ENCODE assay signal across 1 cellular context in the genomic region with DNA sequence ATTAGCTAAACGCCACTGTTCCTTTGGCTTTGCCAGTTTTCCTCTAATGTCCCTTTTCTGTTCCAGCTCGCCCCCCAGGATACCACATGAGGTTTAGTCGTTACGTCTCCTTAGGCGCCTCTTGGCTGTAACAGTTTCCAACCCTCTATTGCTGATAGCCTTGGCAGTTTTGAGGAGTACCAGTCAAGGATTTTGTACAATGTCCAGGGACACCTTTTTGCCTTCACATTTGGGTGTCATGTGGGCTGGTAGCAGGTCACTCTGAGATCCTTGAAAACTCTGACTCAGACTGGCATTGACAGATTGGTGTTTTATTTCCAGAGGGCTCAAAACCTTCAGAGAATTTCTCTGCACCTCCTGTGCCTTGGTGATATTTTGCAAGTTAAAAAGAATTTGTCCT.
TF ChIP-seq lines count a peak whose summit lies in the region.

No MANE protein-coding gene starts in this region.

TF ChIP-seq in GM12878, 131 proteins besides CTCF, POLR2A, EP300 and RAD21:
- no peak for TF ChIP-seq NFIC (IDR thresholded peaks at IDR 0.05; ENCODE audit: low read depth, low read length)
- no peak for TF ChIP-seq GATAD2B (conservative IDR thresholded peaks at IDR 0.05; ENCODE audit: low read depth)
- TF ChIP-seq, protein P1, sequence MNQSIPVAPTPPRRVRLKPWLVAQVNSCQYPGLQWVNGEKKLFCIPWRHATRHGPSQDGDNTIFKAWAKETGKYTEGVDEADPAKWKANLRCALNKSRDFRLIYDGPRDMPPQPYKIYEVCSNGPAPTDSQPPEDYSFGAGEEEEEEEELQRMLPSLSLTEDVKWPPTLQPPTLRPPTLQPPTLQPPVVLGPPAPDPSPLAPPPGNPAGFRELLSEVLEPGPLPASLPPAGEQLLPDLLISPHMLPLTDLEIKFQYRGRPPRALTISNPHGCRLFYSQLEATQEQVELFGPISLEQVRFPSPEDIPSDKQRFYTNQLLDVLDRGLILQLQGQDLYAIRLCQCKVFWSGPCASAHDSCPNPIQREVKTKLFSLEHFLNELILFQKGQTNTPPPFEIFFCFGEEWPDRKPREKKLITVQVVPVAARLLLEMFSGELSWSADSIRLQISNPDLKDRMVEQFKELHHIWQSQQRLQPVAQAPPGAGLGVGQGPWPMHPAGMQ (IDR thresholded peaks at IDR 0.05; ENCODE audit: borderline replicate concordance): no peak
- no peak for TF ChIP-seq CBX5 (IDR thresholded peaks at IDR 0.05; ENCODE audit: low read depth)
- no peak for TF ChIP-seq MEF2B (IDR thresholded peaks at IDR 0.05; ENCODE audit: partially characterized antibody, poor library complexity, severe bottlenecking)
- TF ChIP-seq NR2C1 (IDR thresholded peaks at IDR 0.05): no peak
- TF ChIP-seq ATF7 (IDR thresholded peaks at IDR 0.05; ENCODE audit: low read depth): no peak
- TF ChIP-seq SREBF2 (IDR thresholded peaks at IDR 0.05; ENCODE audit: low read length): no peak
- no peak for TF ChIP-seq WRNIP1 (IDR thresholded peaks at IDR 0.05; ENCODE audit: borderline replicate concordance, low read depth, low read length)
- TF ChIP-seq HCFC1 (IDR thresholded peaks at IDR 0.05; ENCODE audit: low read length): no peak
- TF ChIP-seq, protein P2, sequence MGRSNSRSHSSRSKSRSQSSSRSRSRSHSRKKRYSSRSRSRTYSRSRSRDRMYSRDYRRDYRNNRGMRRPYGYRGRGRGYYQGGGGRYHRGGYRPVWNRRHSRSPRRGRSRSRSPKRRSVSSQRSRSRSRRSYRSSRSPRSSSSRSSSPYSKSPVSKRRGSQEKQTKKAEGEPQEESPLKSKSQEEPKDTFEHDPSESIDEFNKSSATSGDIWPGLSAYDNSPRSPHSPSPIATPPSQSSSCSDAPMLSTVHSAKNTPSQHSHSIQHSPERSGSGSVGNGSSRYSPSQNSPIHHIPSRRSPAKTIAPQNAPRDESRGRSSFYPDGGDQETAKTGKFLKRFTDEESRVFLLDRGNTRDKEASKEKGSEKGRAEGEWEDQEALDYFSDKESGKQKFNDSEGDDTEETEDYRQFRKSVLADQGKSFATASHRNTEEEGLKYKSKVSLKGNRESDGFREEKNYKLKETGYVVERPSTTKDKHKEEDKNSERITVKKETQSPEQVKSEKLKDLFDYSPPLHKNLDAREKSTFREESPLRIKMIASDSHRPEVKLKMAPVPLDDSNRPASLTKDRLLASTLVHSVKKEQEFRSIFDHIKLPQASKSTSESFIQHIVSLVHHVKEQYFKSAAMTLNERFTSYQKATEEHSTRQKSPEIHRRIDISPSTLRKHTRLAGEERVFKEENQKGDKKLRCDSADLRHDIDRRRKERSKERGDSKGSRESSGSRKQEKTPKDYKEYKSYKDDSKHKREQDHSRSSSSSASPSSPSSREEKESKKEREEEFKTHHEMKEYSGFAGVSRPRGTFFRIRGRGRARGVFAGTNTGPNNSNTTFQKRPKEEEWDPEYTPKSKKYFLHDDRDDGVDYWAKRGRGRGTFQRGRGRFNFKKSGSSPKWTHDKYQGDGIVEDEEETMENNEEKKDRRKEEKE (IDR thresholded peaks at IDR 0.05): no peak
- no peak for TF ChIP-seq KAT2A (conservative IDR thresholded peaks at IDR 0.05; ENCODE audit: control insufficient read depth, low read depth, low read length)
- TF ChIP-seq, protein P3, sequence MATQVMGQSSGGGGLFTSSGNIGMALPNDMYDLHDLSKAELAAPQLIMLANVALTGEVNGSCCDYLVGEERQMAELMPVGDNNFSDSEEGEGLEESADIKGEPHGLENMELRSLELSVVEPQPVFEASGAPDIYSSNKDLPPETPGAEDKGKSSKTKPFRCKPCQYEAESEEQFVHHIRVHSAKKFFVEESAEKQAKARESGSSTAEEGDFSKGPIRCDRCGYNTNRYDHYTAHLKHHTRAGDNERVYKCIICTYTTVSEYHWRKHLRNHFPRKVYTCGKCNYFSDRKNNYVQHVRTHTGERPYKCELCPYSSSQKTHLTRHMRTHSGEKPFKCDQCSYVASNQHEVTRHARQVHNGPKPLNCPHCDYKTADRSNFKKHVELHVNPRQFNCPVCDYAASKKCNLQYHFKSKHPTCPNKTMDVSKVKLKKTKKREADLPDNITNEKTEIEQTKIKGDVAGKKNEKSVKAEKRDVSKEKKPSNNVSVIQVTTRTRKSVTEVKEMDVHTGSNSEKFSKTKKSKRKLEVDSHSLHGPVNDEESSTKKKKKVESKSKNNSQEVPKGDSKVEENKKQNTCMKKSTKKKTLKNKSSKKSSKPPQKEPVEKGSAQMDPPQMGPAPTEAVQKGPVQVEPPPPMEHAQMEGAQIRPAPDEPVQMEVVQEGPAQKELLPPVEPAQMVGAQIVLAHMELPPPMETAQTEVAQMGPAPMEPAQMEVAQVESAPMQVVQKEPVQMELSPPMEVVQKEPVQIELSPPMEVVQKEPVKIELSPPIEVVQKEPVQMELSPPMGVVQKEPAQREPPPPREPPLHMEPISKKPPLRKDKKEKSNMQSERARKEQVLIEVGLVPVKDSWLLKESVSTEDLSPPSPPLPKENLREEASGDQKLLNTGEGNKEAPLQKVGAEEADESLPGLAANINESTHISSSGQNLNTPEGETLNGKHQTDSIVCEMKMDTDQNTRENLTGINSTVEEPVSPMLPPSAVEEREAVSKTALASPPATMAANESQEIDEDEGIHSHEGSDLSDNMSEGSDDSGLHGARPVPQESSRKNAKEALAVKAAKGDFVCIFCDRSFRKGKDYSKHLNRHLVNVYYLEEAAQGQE (IDR thresholded peaks at IDR 0.05; ENCODE audit: low read depth, low read length): no peak
- TF ChIP-seq TBL1XR1 (IDR thresholded peaks at IDR 0.05; ENCODE audit: low read depth, low read length): no peak
- no peak for TF ChIP-seq JUND (IDR thresholded peaks at IDR 0.05; ENCODE audit: low read depth, low read length)
- no peak for TF ChIP-seq BHLHE40 (IDR thresholded peaks at IDR 0.05; ENCODE audit: borderline replicate concordance in 1 of 2, low read depth in 2 of 2, low read length in 1 of 2)
- no peak for TF ChIP-seq SIX5 (IDR thresholded peaks at IDR 0.05; ENCODE audit: low read depth, low read length, severe bottlenecking)
- no peak for TF ChIP-seq SMARCA5 (IDR thresholded peaks at IDR 0.05)
